Comparison of ENCODE assay signal across 20 cellular contexts in the genomic region with DNA sequence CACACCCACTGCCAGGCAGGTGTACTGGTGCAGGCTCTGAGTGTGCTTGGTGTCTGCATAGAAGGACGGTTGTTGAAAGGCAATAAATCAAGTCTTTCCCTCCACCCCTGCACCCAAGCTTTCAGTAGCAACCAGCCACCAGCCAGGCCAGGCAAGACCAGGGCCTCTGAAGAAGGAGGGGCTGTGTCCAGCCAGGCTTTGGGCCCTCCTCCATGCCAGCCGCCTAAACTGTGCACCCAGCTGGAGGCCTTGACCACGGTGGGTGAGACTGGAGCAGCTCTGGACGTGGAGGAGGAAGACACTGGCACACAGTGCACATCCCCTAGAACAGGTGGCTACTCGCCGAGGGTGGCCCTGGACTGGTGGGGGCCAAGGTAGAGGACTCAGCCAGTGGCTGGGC. TPM values are rescaled to one million over a fixed set of nuclear protein-coding genes. Genes with fewer than 3 reads are reported as not detected.
A peak's percentile ranks its signal among the peaks of the same experiment; 100 is the strongest.
DNase-seq lines count a peak whose midpoint lies in the region; ATAC-seq and TF ChIP-seq lines count a peak whose summit lies in the region.
"Had no signal": no experiment of that assay in that cellular context is flagged by ENCODE, and none has a peak within 500 bp of the region (broad histone marks: within the 10 kb centered on the region; RNA-seq: fewer than 3 reads in every experiment).

No MANE protein-coding gene starts in this region.

- H3K27me3 Mint-ChIP-seq in activated naive CD4-positive, alpha-beta T cell treated with anti-CD3 and anti-CD28 coated beads, Interleukin-2, amount 50 U/mL, for 24 hours, result peaks cover 46% of the 10 kb centered on the region

- no peak for ATAC-seq in activated naive CD4-positive, alpha-beta T cell treated with anti-CD3 and anti-CD28 coated beads, Interleukin-2, amount 50 U/mL, for 72 hours
- ATAC-seq in body of pancreas (no peak), HG02642 (IDR thresholded peaks at IDR 0.05; ENCODE audit: poor library complexity, unreplicated experiment) (no peak), GM19397 (IDR thresholded peaks at IDR 0.05; ENCODE audit: unreplicated experiment) (no peak)
- ATAC-seq: CD8-positive, alpha-beta T cell; Panc1; SK-N-SH treated with all-trans-retinoic acid at 6 μM for 48 hours had no signal

- no peak for TF ChIP-seq CTCF in body of pancreas (IDR thresholded peaks at IDR 0.05)

- no peak for TF ChIP-seq POLR2A in body of pancreas (IDR thresholded peaks at IDR 0.05)

- peaks cover 25% of the 10 kb centered on the region for H3K4me1 ChIP-seq in body of pancreas

- WGBS in body of pancreas, 2 donors, result 23 to 36% methylated on average over 4 to 6 of the region's 6 CpGs

- H3K27ac Mint-ChIP-seq in activated naive CD4-positive, alpha-beta T cell treated with anti-CD3 and anti-CD28 coated beads, Interleukin-2, amount 50 U/mL, for 24 hours, result peak overlapping the region; percentile 35
- H3K27ac Mint-ChIP-seq in activated naive CD4-positive, alpha-beta T cell treated with anti-CD3 and anti-CD28 coated beads, Interleukin-2, amount 50 U/mL, for 72 hours, result no peak overlapping the region
- H3K27ac Mint-ChIP-seq: CD8-positive, alpha-beta T cell had no signal

- H3K9me3 Mint-ChIP-seq in activated naive CD4-positive, alpha-beta T cell treated with anti-CD3 and anti-CD28 coated beads, Interleukin-2, amount 50 U/mL, for 24 hours, result no peaks in the 10 kb centered on the region
- no peaks in the 10 kb centered on the region for H3K9me3 Mint-ChIP-seq in activated naive CD4-positive, alpha-beta T cell treated with anti-CD3 and anti-CD28 coated beads, Interleukin-2, amount 50 U/mL, for 72 hours
- H3K9me3 Mint-ChIP-seq: CD8-positive, alpha-beta T cell had no signal

- H3K36me3 Mint-ChIP-seq in activated naive CD4-positive, alpha-beta T cell treated with anti-CD3 and anti-CD28 coated beads, Interleukin-2, amount 50 U/mL, for 24 hours, result no peaks in the 10 kb centered on the region
- H3K36me3 Mint-ChIP-seq in activated naive CD4-positive, alpha-beta T cell treated with anti-CD3 and anti-CD28 coated beads, Interleukin-2, amount 50 U/mL, for 72 hours, result peaks cover 0 to 21% of the 10 kb centered on the region in 2 donors
- H3K36me3 Mint-ChIP-seq: CD8-positive, alpha-beta T cell had no signal

- no peak overlapping the region for H3K4me3 Mint-ChIP-seq in activated naive CD4-positive, alpha-beta T cell treated with anti-CD3 and anti-CD28 coated beads, Interleukin-2, amount 50 U/mL, for 24 hours
- H3K4me3 Mint-ChIP-seq: CD8-positive, alpha-beta T cell had no signal

- no peak for DNase-seq in activated naive CD4-positive, alpha-beta T cell treated with anti-CD3 and anti-CD28 coated beads, Interleukin-2, amount 50 U/mL, for 72 hours (ENCODE audit: low spot score in 2 of 2)
- DNase-seq in caudate nucleus (lab: John Stamatoyannopoulos, UW) (peak in 10 of 61 donors; percentile 10 to 54 (median 30)), body of pancreas (no peak)
- DNase-seq: 8988T; AML-193; CD8-positive, alpha-beta T cell; DND-41; NCI-H187; NCI-H446 treated with DMSO at 0.1 percent for 48 hours; NCI-H526 treated with DMSO at 0.1 percent for 48 hours had no signal

- H3K4me3 ChIP-seq in body of pancreas, result no peak overlapping the region

- no peaks in the 10 kb centered on the region for H3K36me3 ChIP-seq in body of pancreas (replicated peaks in 1 of 2; ENCODE audit: insufficient read depth in 1 of 2, low read depth in 2 of 2)

- H3K27me3 ChIP-seq in layer of hippocampus (ENCODE audit: control insufficient read depth, insufficient read depth, low read length) (peaks cover 21% of the 10 kb centered on the region), body of pancreas (peaks cover 0 to 41% of the 10 kb centered on the region in 2 donors)

- peaks cover 31% of the 10 kb centered on the region for H3K4me1 Mint-ChIP-seq in activated naive CD4-positive, alpha-beta T cell treated with anti-CD3 and anti-CD28 coated beads, Interleukin-2, amount 50 U/mL, for 24 hours

- intact Hi-C loops in body of pancreas (cut with DNase I), result no loop called here

- H3K27ac ChIP-seq in caudate nucleus (ENCODE audit: low read depth, low read length) (peak overlapping the region; percentile 52), layer of hippocampus (ENCODE audit: low read depth, low read length) (peak overlapping the region; percentile 62), temporal lobe (ENCODE audit: low read depth, low read length) (peak overlapping the region; percentile 48), body of pancreas (no peak overlapping the region)
- H3K27ac ChIP-seq: KMS-11 had no signal

- H3K9me3 ChIP-seq in body of pancreas, result no peaks in the 10 kb centered on the region

RNA-seq across cellular contexts. Expression of gene OLIG2, which starts 4.9 kb away (rescaled TPM):
- total RNA-seq in activated naive CD4-positive, alpha-beta T cell treated with anti-CD3 and anti-CD28 coated beads, Interleukin-2, amount 50 U/mL, for 72 hours, result not detected
- total RNA-seq in temporal lobe (15.2 TPM), body of pancreas (not detected)
- total RNA-seq: CD8-positive, alpha-beta T cell; G401 had no signal

RNA-seq across cellular contexts. Expression of gene OLIG1, which starts 39.3 kb away (rescaled TPM):
- under 1 TPM in 1 of 2 donors, not detected in 1; 0.23 TPM for total RNA-seq in activated naive CD4-positive, alpha-beta T cell treated with anti-CD3 and anti-CD28 coated beads, Interleukin-2, amount 50 U/mL, for 72 hours
- total RNA-seq in temporal lobe (19.4 TPM), body of pancreas (not detected)
- total RNA-seq: CD8-positive, alpha-beta T cell; G401; H4 had no signal

Comparison
In these comparisons a context has a peak if more than half of its experiments do, and no peak if none do; other contexts are left out.
1. H3K27ac ChIP-seq: peak in caudate nucleus (single experiment), layer of hippocampus (single experiment) and temporal lobe (single experiment); none in body of pancreas (0 of 4).
2. RNA of gene OLIG2, which starts 4.9 kb away (total RNA-seq): 15.2 TPM in temporal lobe (single experiment); not detected in activated naive CD4-positive, alpha-beta T cell treated with anti-CD3 and anti-CD28 coated beads, Interleukin-2, amount 50 U/mL, for 72 hours and not detected in body of pancreas; every median in the first group is over 10 times any median in the second.
3. RNA of gene OLIG1, which starts 39.3 kb away (total RNA-seq): 19.4 TPM in temporal lobe (single experiment); 0.23 TPM in activated naive CD4-positive, alpha-beta T cell treated with anti-CD3 and anti-CD28 coated beads, Interleukin-2, amount 50 U/mL, for 72 hours and not detected in body of pancreas; every median in the first group is over 10 times any median in the second.